Comparison of ENCODE assay signal across 10 cellular contexts in the genomic region with DNA sequence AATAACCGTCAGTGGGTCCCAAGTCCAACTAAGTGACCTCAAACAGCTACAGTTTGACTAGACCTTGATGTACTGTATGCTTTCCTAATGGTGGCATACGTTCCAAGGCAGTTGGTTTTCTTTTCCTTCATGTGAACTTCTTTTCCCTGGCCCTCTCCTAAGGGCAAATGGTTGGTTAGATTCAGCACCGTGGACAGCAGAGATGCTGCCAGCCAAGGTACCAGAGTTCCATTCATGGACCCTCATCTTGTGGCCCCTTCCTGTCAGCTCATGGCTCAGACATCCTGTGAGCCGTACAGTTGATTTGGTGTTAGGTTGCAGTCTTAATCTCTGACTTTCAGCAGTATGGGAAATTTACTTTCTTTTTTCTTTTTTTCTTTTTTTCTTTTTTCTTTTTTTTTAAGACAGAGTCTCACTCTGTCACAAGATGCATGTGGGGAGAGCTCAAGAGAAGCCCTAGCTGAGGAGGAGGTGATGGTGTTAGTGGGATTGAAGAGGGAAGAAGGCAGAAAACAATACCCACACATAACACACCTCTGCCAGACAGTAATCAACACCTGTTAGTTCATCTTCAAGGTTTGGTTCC.
DNase-seq lines count a peak whose midpoint lies in the region; ATAC-seq and TF ChIP-seq lines count a peak whose summit lies in the region.
"Had no signal": no experiment of that assay in that cellular context is flagged by ENCODE, and none has a peak within 500 bp of the region (broad histone marks: within the 10 kb centered on the region; RNA-seq: fewer than 3 reads in every experiment).

No MANE protein-coding gene starts in this region.

- no peak overlapping the region for H3K23ac ChIP-seq in neuronal stem cell (ENCODE audit: low read depth, low read length, poor library complexity)

- H3K4me1 ChIP-seq in NT2/D1 (ENCODE audit: insufficient read depth, insufficient read length) (no peaks in the 10 kb centered on the region), neuronal stem cell (ENCODE audit: control insufficient read depth in 2 of 2, insufficient read depth in 1 of 2, low read depth in 1 of 2, low read length in 2 of 2) (peaks cover 0 to 3% of the 10 kb centered on the region in 2 donors)

- no peak overlapping the region for H2BK5ac ChIP-seq in neuronal stem cell (ENCODE audit: low read length)

- no peak overlapping the region for H2BK15ac ChIP-seq in neuronal stem cell (ENCODE audit: low read length)

- H3K79me1 ChIP-seq in neuronal stem cell (ENCODE audit: low read depth, low read length) = no peaks in the 10 kb centered on the region

- H3K18ac ChIP-seq in neuronal stem cell (ENCODE audit: low read length) = no peak overlapping the region

- DNase-seq in NCI-H2171 treated with DMSO at 0.1 percent for 48 hours (lab: John Stamatoyannopoulos, UW) (peak; percentile 62), NCI-H2171 (lab: John Stamatoyannopoulos, UW) (no peak), NT2/D1 (ENCODE audit: low read depth, low spot score) (peak; percentile 30), epithelial cell of esophagus (ENCODE audit: low read depth) (peak; percentile 61), neuronal stem cell (ENCODE audit: low spot score) (peak; percentile 59), NCI-H1105 (lab: John Stamatoyannopoulos, UW) (no peak)
- DNase-seq: activated CD4-positive, CD25-positive, alpha-beta regulatory T cell; hippocampal formation had no signal

- H3K9ac ChIP-seq in NT2/D1 (ENCODE audit: insufficient read length, low read depth) = no peak overlapping the region
- H3K9ac ChIP-seq in neuronal stem cell (ENCODE audit: low read depth, low read length, poor library complexity) = no peak overlapping the region

- H3K4me3 ChIP-seq in NT2/D1 (ENCODE audit: insufficient read length, low read depth) = no peak overlapping the region
- H3K4me3 ChIP-seq in epithelial cell of esophagus (ENCODE audit: low read length) = no peak overlapping the region
- no peak overlapping the region for H3K4me3 ChIP-seq in neuronal stem cell (ENCODE audit: low read length in 2 of 2)

- H3K9me3 ChIP-seq in NT2/D1 (ENCODE audit: insufficient read depth, low read length) (no peaks in the 10 kb centered on the region), neuronal stem cell (replicated peaks in 1 of 2; ENCODE audit: control insufficient read depth in 2 of 2, insufficient read depth in 1 of 2, low read depth in 1 of 2, low read length in 2 of 2) (no peaks in the 10 kb centered on the region)

- ATAC-seq in HG02852 (IDR thresholded peaks at IDR 0.05; ENCODE audit: unreplicated experiment) (no peak), HG03565 (IDR thresholded peaks at IDR 0.05; ENCODE audit: unreplicated experiment) (no peak)

- H3K4ac ChIP-seq in neuronal stem cell (ENCODE audit: low read length) = no peak overlapping the region

- H3K36me3 ChIP-seq in NT2/D1 (ENCODE audit: insufficient read depth, insufficient read length, low read length) (no peaks in the 10 kb centered on the region), neuronal stem cell (replicated peaks in 1 of 2; ENCODE audit: control insufficient read depth in 2 of 2, insufficient read depth in 2 of 2, low read length in 2 of 2) (no peaks in the 10 kb centered on the region)

- H3K27ac ChIP-seq in neuronal stem cell (replicated peaks; ENCODE audit: low read length) = no peak overlapping the region

- H3K27me3 ChIP-seq in NT2/D1 (ENCODE audit: insufficient read depth, insufficient read length) (no peaks in the 10 kb centered on the region), neuronal stem cell (ENCODE audit: control insufficient read depth in 3 of 3, insufficient read depth in 3 of 3, low read depth in 1 of 3, low read length in 3 of 3) (no peaks in the 10 kb centered on the region)

- H2AFZ ChIP-seq in neuronal stem cell (ENCODE audit: low read length) = no peak overlapping the region

- no peak overlapping the region for H3K4me2 ChIP-seq in neuronal stem cell (ENCODE audit: insufficient read depth, low read length, poor library complexity, severe bottlenecking)

- H2AK5ac ChIP-seq in neuronal stem cell (ENCODE audit: low read depth, low read length) = no peak overlapping the region

- H2BK120ac ChIP-seq in neuronal stem cell (ENCODE audit: low read depth, low read length) = no peak overlapping the region

- WGBS in neuronal stem cell (ENCODE audit: extremely low coverage in 2 of 2, insufficient read length in 2 of 2, insufficient replicate concordance in 1 of 2), 2 donors = no CpG with 5 or more reads among the region's 4 CpGs

- H4K8ac ChIP-seq in neuronal stem cell (ENCODE audit: low read depth, low read length) = no peak overlapping the region

- H2BK12ac ChIP-seq in neuronal stem cell (ENCODE audit: low read length) = no peak overlapping the region

- TF ChIP-seq CTCF in epithelial cell of esophagus (IDR thresholded peaks at IDR 0.05; ENCODE audit: insufficient read depth, low read depth, low read length, missing control alignments) = no peak

- H4K91ac ChIP-seq in neuronal stem cell (ENCODE audit: low read depth, low read length, poor library complexity) = no peak overlapping the region

- no peak overlapping the region for H3K14ac ChIP-seq in neuronal stem cell (ENCODE audit: low read length)

Comparison
In these comparisons a context has a peak if more than half of its experiments do, and no peak if none do; other contexts are left out.
1. DNase-seq: peak in NCI-H2171 treated with DMSO at 0.1 percent for 48 hours (single experiment), NT2/D1 (single experiment), epithelial cell of esophagus (single experiment) and neuronal stem cell (single experiment); none in NCI-H2171 (single experiment) and NCI-H1105 (single experiment).